9 cellular contexts compared by ENCODE assay signal in the genomic region with DNA sequence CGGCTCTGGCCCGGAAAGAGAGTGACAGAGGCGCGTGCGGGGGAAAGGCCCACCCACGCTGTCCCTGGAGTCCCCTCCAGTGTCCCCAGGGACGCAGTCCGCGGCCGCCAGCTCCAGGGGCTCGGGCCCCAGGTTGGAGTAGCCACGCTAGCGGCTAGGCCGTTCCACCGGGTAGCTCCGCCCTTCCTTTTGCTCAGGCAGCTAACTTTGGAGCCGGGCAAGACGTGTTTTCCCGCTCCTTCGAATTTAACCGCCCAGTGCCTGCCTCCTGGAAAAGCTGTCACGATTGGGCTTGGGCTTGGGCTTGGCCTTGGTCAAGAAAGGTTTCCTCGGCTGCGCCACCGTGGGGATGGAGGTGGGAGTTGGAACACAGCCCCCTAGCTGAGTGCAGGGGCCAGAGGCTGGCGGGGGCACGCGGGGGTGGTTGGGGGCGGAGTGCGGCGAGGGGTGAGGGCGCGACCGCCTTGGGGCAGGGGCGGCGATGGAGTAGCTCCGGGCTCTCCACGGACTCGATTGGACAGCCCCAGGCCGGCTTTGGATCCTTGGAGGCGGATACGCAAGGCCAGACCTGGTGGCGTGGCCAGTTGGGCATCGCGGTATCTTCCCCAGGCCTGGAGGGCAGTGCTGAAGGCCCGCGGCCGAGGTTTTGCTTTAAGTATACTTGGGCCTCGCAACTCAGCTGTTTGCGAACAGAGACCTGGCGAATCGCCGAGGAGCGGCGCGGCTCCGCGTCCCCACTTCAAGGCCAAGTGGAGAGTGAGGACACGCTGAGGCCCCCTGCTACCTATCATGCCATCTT. TPM values are rescaled to one million over a fixed set of nuclear protein-coding genes. Genes with fewer than 3 reads are reported as not detected.
DNase-seq lines count a peak whose midpoint lies in the region; ATAC-seq and TF ChIP-seq lines count a peak whose summit lies in the region.
"Had no signal": no experiment of that assay in that cellular context is flagged by ENCODE, and none has a peak within 500 bp of the region (broad histone marks: within the 10 kb centered on the region; RNA-seq: fewer than 3 reads in every experiment).

No MANE protein-coding gene starts in this region.

- no peak overlapping the region for H3K9ac ChIP-seq in parathyroid adenoma

- H2AFZ ChIP-seq in parathyroid adenoma = peak overlapping the region; percentile 45

- peak overlapping the region; percentile 19 for H3K4me2 ChIP-seq in parathyroid adenoma (ENCODE audit: low read length)

- TF ChIP-seq POLR2A in gastroesophageal sphincter (IDR thresholded peaks at IDR 0.05) = no peak

- H3K4me3 ChIP-seq in gastroesophageal sphincter (peak overlapping the region in 1 of 2 donors; percentile 46), parathyroid adenoma (ENCODE audit: low read depth, low read length) (no peak overlapping the region)

- TF ChIP-seq EP300 in gastroesophageal sphincter (IDR thresholded peaks at IDR 0.05) = no peak

- ATAC-seq in gastroesophageal sphincter (peak; percentile 27), GM18517 (IDR thresholded peaks at IDR 0.05; ENCODE audit: unreplicated experiment) (no peak), HG03159 (IDR thresholded peaks at IDR 0.05; ENCODE audit: unreplicated experiment) (no peak)

- no peak for TF ChIP-seq CTCF in gastroesophageal sphincter (IDR thresholded peaks at IDR 0.05)
- no peak for TF ChIP-seq CTCF in parathyroid adenoma (IDR thresholded peaks at IDR 0.05)

- H3K9me3 ChIP-seq in gastroesophageal sphincter = no peaks in the 10 kb centered on the region
- no peaks in the 10 kb centered on the region for H3K9me3 ChIP-seq in parathyroid adenoma (ENCODE audit: control insufficient read depth, low read length)
- H3K9me3 ChIP-seq: A549 had no signal

- WGBS in gastroesophageal sphincter (ENCODE audit: low coverage in 1 of 2), 2 donors = no CpG with 5 or more reads among the region's 59 CpGs

- H3K79me2 ChIP-seq in parathyroid adenoma = no peaks in the 10 kb centered on the region

- H3K27me3 ChIP-seq in gastroesophageal sphincter (peaks cover 98% of the 10 kb centered on the region), parathyroid adenoma (ENCODE audit: control insufficient read depth, insufficient read depth, low read length) (peaks cover 46% of the 10 kb centered on the region)

- H3K4me1 ChIP-seq in gastroesophageal sphincter (peaks cover 0 to 64% (median 32%) of the 10 kb centered on the region in 3 donors), parathyroid adenoma (peaks cover 5% of the 10 kb centered on the region)

- H3K36me3 ChIP-seq in gastroesophageal sphincter (no peaks in the 10 kb centered on the region), parathyroid adenoma (ENCODE audit: control insufficient read depth, insufficient read depth, low read length) (no peaks in the 10 kb centered on the region)

- DNase-seq in NCI-H1417 (lab: John Stamatoyannopoulos, UW) (peak in 2 of 3 experiments; percentile 84), NCI-H1417 treated with DMSO at 0.1 percent for 48 hours (lab: John Stamatoyannopoulos, UW) (no peak), SW480 (ENCODE audit: low spot score) (peak; percentile 75)
- DNase-seq in central memory CD4-positive, alpha-beta T cell = no peak

- H3K27ac ChIP-seq in gastroesophageal sphincter = peak overlapping the region in 1 of 4 donors; percentile 38
- H3K27ac ChIP-seq in parathyroid adenoma = no peak overlapping the region
- H3K27ac ChIP-seq: A549 had no signal

RNA-seq across cellular contexts. Expression of a gene that starts 4.5 kb away (rescaled TPM):
- total RNA-seq in gastroesophageal sphincter = not detected

RNA-seq across cellular contexts. Expression of a gene that starts 24.2 kb away (rescaled TPM):
- 10 to 100 TPM; 19.9 to 31.0 (median 30.6) TPM for total RNA-seq in gastroesophageal sphincter

Comparison
In these comparisons a context has a peak if more than half of its experiments do, and no peak if none do; other contexts are left out.
1. DNase-seq: peak in NCI-H1417 (2 of 3) and SW480 (single experiment); none in NCI-H1417 treated with DMSO at 0.1 percent for 48 hours (single experiment) and central memory CD4-positive, alpha-beta T cell (single experiment).